8 cellular contexts compared by ENCODE assay signal in genomic region chr7:112421666-112422486, GRCh38. TPM values are rescaled to one million over a fixed set of nuclear protein-coding genes. Genes with fewer than 3 reads are reported as not detected.
DNase-seq lines count a peak whose midpoint lies in the region; ATAC-seq and TF ChIP-seq lines count a peak whose summit lies in the region.

No MANE protein-coding gene starts in this region.

- 70 to 83% methylated on average over 5 to 8 of the region's 9 CpGs for WGBS in mesodermal cell (ENCODE audit: insufficient coverage in 2 of 2), 2 experiments
- 62 to 87% methylated on average over 9 of the region's 9 CpGs for WGBS in sigmoid colon, 2 donors

- no peaks in the 10 kb centered on the region for H3K9me3 ChIP-seq in mesodermal cell (ENCODE audit: control insufficient read depth, low read length)
- H3K9me3 ChIP-seq in sigmoid colon: no peaks in the 10 kb centered on the region

- no peak for TF ChIP-seq CTCF in GM10248 (IDR thresholded peaks at IDR 0.05; ENCODE audit: control extremely low read depth, extremely low read depth, low read depth, missing control alignments)
- TF ChIP-seq CTCF in sigmoid colon (IDR thresholded peaks at IDR 0.05): no peak

- no peaks in the 10 kb centered on the region for H3K9me3 Mint-ChIP-seq in T-helper 1 cell treated with Interleukin-12 subunit alpha and Interleukin-12 subunit beta and Interleukin-4 antibody, amounts not matched to agents 30 μg/mL and 1 μg/mL, for 36 hours

- peak overlapping the region; percentile 27 for H3K27ac Mint-ChIP-seq in T-helper 1 cell treated with Interleukin-12 subunit alpha and Interleukin-12 subunit beta and Interleukin-4 antibody, amounts not matched to agents 30 μg/mL and 1 μg/mL, for 36 hours

- peaks cover 20% of the 10 kb centered on the region for H3K4me1 Mint-ChIP-seq in T-helper 1 cell treated with Interleukin-12 subunit alpha and Interleukin-12 subunit beta and Interleukin-4 antibody, amounts not matched to agents 30 μg/mL and 1 μg/mL, for 36 hours (ENCODE audit: low read depth)

- intact Hi-C loops in sigmoid colon (cut with DNase I): no loop called here

- peak; percentile 49 for ATAC-seq in HG02981 (IDR thresholded peaks at IDR 0.05; ENCODE audit: unreplicated experiment)

- H3K4me1 ChIP-seq in mesodermal cell (ENCODE audit: control insufficient read depth, insufficient read depth, low read length, poor library complexity, severe bottlenecking): peaks cover 7% of the 10 kb centered on the region
- H3K4me1 ChIP-seq in sigmoid colon: peaks cover 0 to 39% (median 32%) of the 10 kb centered on the region in 4 donors

- H3K36me3 ChIP-seq in mesodermal cell (ENCODE audit: control insufficient read depth, insufficient read depth, low read length) (no peaks in the 10 kb centered on the region), sigmoid colon (no peaks in the 10 kb centered on the region)

- no peak for TF ChIP-seq POLR2A in sigmoid colon (IDR thresholded peaks at IDR 0.05)

- CTCF ChIA-PET in GM10248 (lab: Yijun Ruan, JAX): interaction anchor here (1.0 to 1.9 kb wide), 4 partner anchors 12 to 78 kb away, joined by 3 to 5 read pairs (median 4); no protein-coding TSS in a partner anchor

- DNase-seq in DMS53 treated with DMSO at 0.1 percent for 48 hours (lab: John Stamatoyannopoulos, UW; ENCODE audit: unreplicated experiment) (peak; percentile 27), putamen (ENCODE audit: low spot score) (no peak), GM10248 (ENCODE audit: extremely low spot score) (no peak), DMS153 treated with DMSO at 0.1 percent for 48 hours (lab: John Stamatoyannopoulos, UW; ENCODE audit: unreplicated experiment) (no peak), sigmoid colon (no peak)

- no peak overlapping the region for H3K4me3 Mint-ChIP-seq in T-helper 1 cell treated with Interleukin-12 subunit alpha and Interleukin-12 subunit beta and Interleukin-4 antibody, amounts not matched to agents 30 μg/mL and 1 μg/mL, for 36 hours

- H3K4me3 ChIP-seq in mesodermal cell (ENCODE audit: extremely low read depth, insufficient read depth, low read length, poor library complexity, severe bottlenecking) (no peak overlapping the region), sigmoid colon (no peak overlapping the region)

- H3K27ac ChIP-seq in mesodermal cell (ENCODE audit: low read depth, low read length, severe bottlenecking): peak overlapping the region; percentile 79
- H3K27ac ChIP-seq in sigmoid colon: peak overlapping the region in 2 of 4 donors; percentile 4 to 69

- no peak for TF ChIP-seq EP300 in sigmoid colon (IDR thresholded peaks at IDR 0.05)

- POLR2A ChIA-PET in GM10248 (lab: Yijun Ruan, JAX): interaction anchor here (1.6 kb wide), 2 partner anchors 28 to 30 kb away, joined by 5 read pairs; partner anchors contain the start of gene IFRD1

- H3K27me3 Mint-ChIP-seq in T-helper 1 cell treated with Interleukin-12 subunit alpha and Interleukin-12 subunit beta and Interleukin-4 antibody, amounts not matched to agents 30 μg/mL and 1 μg/mL, for 36 hours (ENCODE audit: low read depth): peaks cover 3% of the 10 kb centered on the region

- H3K27me3 ChIP-seq in sigmoid colon: no peaks in the 10 kb centered on the region

- H3K36me3 Mint-ChIP-seq in T-helper 1 cell treated with Interleukin-12 subunit alpha and Interleukin-12 subunit beta and Interleukin-4 antibody, amounts not matched to agents 30 μg/mL and 1 μg/mL, for 36 hours (ENCODE audit: low read depth): no peaks in the 10 kb centered on the region

RNA-seq across cellular contexts. Expression of gene IFRD1, which starts 28.4 kb away (rescaled TPM):
- polyA plus RNA-seq in mesodermal cell (2013, experiment 1 of 2): 44.9 TPM
- polyA plus RNA-seq in mesodermal cell (2013, experiment 2 of 2): 45.3 TPM
- 10 to 100 TPM; 45.7 to 63.7 (median 49.7) TPM for total RNA-seq in sigmoid colon
- 10 to 100 TPM; 22.8 to 35.7 (median 34.4) TPM for polyA plus RNA-seq in sigmoid colon

RNA-seq across cellular contexts. Expression of gene LSMEM1, which starts 58.9 kb away (rescaled TPM):
- 2.3 TPM for polyA plus RNA-seq in mesodermal cell (2013, experiment 1 of 2)
- polyA plus RNA-seq in mesodermal cell (2013, experiment 2 of 2): 2.0 TPM
- 1 to 10 TPM in 3 of 4 donors, under 1 TPM in 1; 0.82 to 3.9 (median 2.3) TPM for total RNA-seq in sigmoid colon
- polyA plus RNA-seq in sigmoid colon: 1 to 10 TPM in 2 of 3 donors, not detected in 1; 1.2 to 3.1 TPM
